In the genomic region with DNA sequence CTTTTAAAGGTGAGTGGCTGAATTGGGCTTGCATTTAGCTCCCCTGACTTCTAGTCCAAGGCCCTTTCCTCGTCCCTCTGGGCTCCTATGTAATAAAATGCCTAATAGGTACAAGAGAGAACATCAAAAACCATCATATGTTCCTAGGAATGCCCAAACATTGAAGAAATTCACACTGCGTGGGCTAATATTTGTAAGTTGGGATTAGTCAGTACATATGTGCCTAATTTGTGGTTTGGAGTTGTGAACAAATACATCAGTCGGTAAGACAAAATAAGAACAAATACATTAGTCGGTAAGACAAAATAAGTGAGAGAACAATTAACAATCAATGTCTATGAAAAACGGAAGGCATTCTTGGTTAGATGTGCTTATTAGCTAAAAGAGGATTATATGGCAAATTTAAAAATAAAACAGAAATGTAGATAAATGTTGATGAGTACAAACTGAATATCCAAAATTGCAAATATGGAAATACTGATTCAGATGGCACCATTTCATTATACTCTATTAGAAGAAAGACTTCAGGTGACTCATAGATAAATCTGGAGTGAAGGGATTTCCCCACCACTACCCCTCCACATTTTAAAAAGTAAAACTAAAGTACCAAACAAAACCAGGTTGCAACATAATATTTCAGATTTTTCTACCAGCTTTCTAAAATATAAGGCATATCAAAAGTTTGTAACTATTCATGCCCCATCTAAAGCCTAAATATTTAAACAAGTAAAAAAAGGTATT, we compare ENCODE assay signal across 23 cellular contexts.
A peak's percentile ranks its signal among the peaks of the same experiment; 100 is the strongest.
DNase-seq lines count a peak whose midpoint lies in the region; ATAC-seq lines count a peak whose summit lies in the region.
"Had no signal": no experiment of that assay in that cellular context is flagged by ENCODE, and none has a peak within 500 bp of the region (broad histone marks: within the 10 kb centered on the region; RNA-seq: fewer than 3 reads in every experiment).

No MANE protein-coding gene starts in this region.

- peaks cover 37% of the 10 kb centered on the region for H3K4me1 Mint-ChIP-seq in activated T-cell treated with anti-CD3 and anti-CD28 coated beads, Interleukin-2, amount 50 U/mL, for 4 hours (ENCODE audit: low read depth)
- peaks cover 49% of the 10 kb centered on the region for H3K4me1 Mint-ChIP-seq in activated T-helper 1 cell treated with anti-CD3 and anti-CD28 coated beads, Interleukin-12 subunit alpha, Interleukin-12 subunit beta, Interleukin-2, Interleukin-4 antibody, amounts not matched to agents 30 ng/mL and 10 ng/mL and 1 ng/mL, durations not matched to agents 14 hours and 24 hours and 36 hours (ENCODE audit: low read depth)
- peaks cover 34% of the 10 kb centered on the region for H3K4me1 Mint-ChIP-seq in stimulated activated effector memory CD8-positive, alpha-beta T cell treated with anti-CD3 and anti-CD28 coated beads, Interleukin-12 subunit alpha, Interleukin-12 subunit beta, amount 100 ng/mL, for 72 hours
- H3K4me1 Mint-ChIP-seq: neural crest cell had no signal

- intact Hi-C loops in activated T-helper 1 cell treated with anti-CD3 and anti-CD28 coated beads, Interleukin-12 subunit alpha, Interleukin-12 subunit beta, Interleukin-2, Interleukin-4 antibody, amounts not matched to agents 30 ng/mL and 10 ng/mL and 1 ng/mL, durations not matched to agents 14 hours and 24 hours and 36 hours (cut with micrococcal nuclease) = loop anchor here (1.0 to 5.0 kb wide), 2 partner anchors 9 to 38 kb away; no protein-coding TSS in a partner anchor

- H3K27ac Mint-ChIP-seq in activated T-helper 1 cell treated with anti-CD3 and anti-CD28 coated beads, Interleukin-12 subunit alpha, Interleukin-12 subunit beta, Interleukin-2, Interleukin-4 antibody, amounts not matched to agents 30 ng/mL and 10 ng/mL and 1 ng/mL, durations not matched to agents 14 hours and 24 hours and 36 hours = peak overlapping the region; percentile 47
- H3K27ac Mint-ChIP-seq in stimulated activated effector memory CD8-positive, alpha-beta T cell treated with anti-CD3 and anti-CD28 coated beads, Interleukin-12 subunit alpha, Interleukin-12 subunit beta, amount 100 ng/mL, for 72 hours = peak overlapping the region; percentile 89
- H3K27ac Mint-ChIP-seq: activated naive CD8-positive, alpha-beta T cell treated with anti-CD3 and anti-CD28 coated beads, Interleukin-2, amount 10 ng/mL, durations not matched to agents 7 days and 5 days; brain had no signal

- peaks cover 2% of the 10 kb centered on the region for H3K36me3 Mint-ChIP-seq in activated T-cell treated with anti-CD3 and anti-CD28 coated beads, Interleukin-2, amount 50 U/mL, for 4 hours (ENCODE audit: insufficient read depth)
- peaks cover 12% of the 10 kb centered on the region for H3K36me3 Mint-ChIP-seq in activated T-helper 1 cell treated with anti-CD3 and anti-CD28 coated beads, Interleukin-12 subunit alpha, Interleukin-12 subunit beta, Interleukin-2, Interleukin-4 antibody, amounts not matched to agents 30 ng/mL and 10 ng/mL and 1 ng/mL, durations not matched to agents 14 hours and 24 hours and 36 hours (ENCODE audit: low read depth)
- peaks cover 24% of the 10 kb centered on the region for H3K36me3 Mint-ChIP-seq in stimulated activated effector memory CD8-positive, alpha-beta T cell treated with anti-CD3 and anti-CD28 coated beads, Interleukin-12 subunit alpha, Interleukin-12 subunit beta, amount 100 ng/mL, for 72 hours

- no peaks in the 10 kb centered on the region for H3K9me3 Mint-ChIP-seq in activated T-cell treated with anti-CD3 and anti-CD28 coated beads, Interleukin-2, amount 50 U/mL, for 4 hours
- peaks cover 4% of the 10 kb centered on the region for H3K9me3 Mint-ChIP-seq in activated T-helper 1 cell treated with anti-CD3 and anti-CD28 coated beads, Interleukin-12 subunit alpha, Interleukin-12 subunit beta, Interleukin-2, Interleukin-4 antibody, amounts not matched to agents 30 ng/mL and 10 ng/mL and 1 ng/mL, durations not matched to agents 14 hours and 24 hours and 36 hours
- no peaks in the 10 kb centered on the region for H3K9me3 Mint-ChIP-seq in stimulated activated effector memory CD8-positive, alpha-beta T cell treated with anti-CD3 and anti-CD28 coated beads, Interleukin-12 subunit alpha, Interleukin-12 subunit beta, amount 100 ng/mL, for 72 hours
- H3K9me3 Mint-ChIP-seq: brain, neural crest cell had no signal

- DNase-seq in activated T-cell treated with anti-CD3 and anti-CD28 coated beads, Interleukin-2, amount 50 U/mL, for 4 hours = no peak
- no peak for DNase-seq in activated T-cell treated with anti-CD3 and anti-CD28 coated beads, Interleukin-2, amount 50 U/mL, for 48 hours
- DNase-seq in activated T-helper 1 cell treated with anti-CD3 and anti-CD28 coated beads, Interleukin-12 subunit alpha, Interleukin-12 subunit beta, Interleukin-2, Interleukin-4 antibody, amounts not matched to agents 30 ng/mL and 10 ng/mL and 1 ng/mL, durations not matched to agents 14 hours and 24 hours and 36 hours (ENCODE audit: low spot score) = no peak
- no peak for DNase-seq in stimulated activated effector memory CD8-positive, alpha-beta T cell treated with anti-CD3 and anti-CD28 coated beads, Interleukin-12 subunit alpha, Interleukin-12 subunit beta, amount 100 ng/mL, for 72 hours (ENCODE audit: low spot score in 2 of 2)
- no peak for DNase-seq in NCI-H2227 (lab: John Stamatoyannopoulos, UW; ENCODE audit: unreplicated experiment)
- DNase-seq: activated CD4-positive, CD25-positive, alpha-beta regulatory T cell treated with anti-CD3 and anti-CD28 coated beads, Interleukin-2, amount 50 U/mL, for 72 hours; activated CD8-positive, alpha-beta memory T cell treated with anti-CD3 and anti-CD28 coated beads, Interleukin-2, amount 50 U/mL, for 4 hours; activated naive CD8-positive, alpha-beta T cell treated with anti-CD3 and anti-CD28 coated beads, Interleukin-2, amount 10 ng/mL, durations not matched to agents 7 days and 5 days; C1 segment of cervical spinal cord; GOT3; islet precursor cell; Kasumi-1; NCI-H1092; NCI-H1930; NCI-H82; substantia nigra; T1000 had no signal

- H3K27me3 Mint-ChIP-seq in activated T-cell treated with anti-CD3 and anti-CD28 coated beads, Interleukin-2, amount 50 U/mL, for 4 hours (ENCODE audit: low read depth) = no peaks in the 10 kb centered on the region
- no peaks in the 10 kb centered on the region for H3K27me3 Mint-ChIP-seq in activated T-helper 1 cell treated with anti-CD3 and anti-CD28 coated beads, Interleukin-12 subunit alpha, Interleukin-12 subunit beta, Interleukin-2, Interleukin-4 antibody, amounts not matched to agents 30 ng/mL and 10 ng/mL and 1 ng/mL, durations not matched to agents 14 hours and 24 hours and 36 hours (ENCODE audit: insufficient read depth)
- H3K27me3 Mint-ChIP-seq: activated naive CD8-positive, alpha-beta T cell treated with anti-CD3 and anti-CD28 coated beads, Interleukin-2, amount 10 ng/mL, durations not matched to agents 7 days and 5 days; brain had no signal

- peak; percentile 48 to 58 for ATAC-seq in activated T-cell treated with anti-CD3 and anti-CD28 coated beads, Interleukin-2, amount 50 U/mL, for 4 hours
- ATAC-seq in GM18868 (IDR thresholded peaks at IDR 0.05; ENCODE audit: unreplicated experiment) = peak; percentile 74
- ATAC-seq in stimulated activated effector memory CD8-positive, alpha-beta T cell treated with anti-CD3 and anti-CD28 coated beads, Interleukin-12 subunit alpha, Interleukin-12 subunit beta, amount 100 ng/mL, for 72 hours = peak; percentile 72
- ATAC-seq in GM21390 (IDR thresholded peaks at IDR 0.05; ENCODE audit: unreplicated experiment) = no peak
- no peak for ATAC-seq in GM18502 (IDR thresholded peaks at IDR 0.05; ENCODE audit: poor library complexity, unreplicated experiment)
- ATAC-seq: sciatic nerve had no signal

- H3K4me3 Mint-ChIP-seq in activated T-cell treated with anti-CD3 and anti-CD28 coated beads, Interleukin-2, amount 50 U/mL, for 4 hours = peak overlapping the region; percentile 55
- H3K4me3 Mint-ChIP-seq in activated T-helper 1 cell treated with anti-CD3 and anti-CD28 coated beads, Interleukin-12 subunit alpha, Interleukin-12 subunit beta, Interleukin-2, Interleukin-4 antibody, amounts not matched to agents 30 ng/mL and 10 ng/mL and 1 ng/mL, durations not matched to agents 14 hours and 24 hours and 36 hours = no peak overlapping the region
- peak overlapping the region; percentile 41 for H3K4me3 Mint-ChIP-seq in stimulated activated effector memory CD8-positive, alpha-beta T cell treated with anti-CD3 and anti-CD28 coated beads, Interleukin-12 subunit alpha, Interleukin-12 subunit beta, amount 100 ng/mL, for 72 hours
- H3K4me3 Mint-ChIP-seq: activated naive CD8-positive, alpha-beta T cell treated with anti-CD3 and anti-CD28 coated beads, Interleukin-2, amount 10 ng/mL, durations not matched to agents 7 days and 5 days; brain; neural crest cell had no signal

Comparison
In these comparisons a context has a peak if more than half of its experiments do, and no peak if none do; other contexts are left out.
1. ATAC-seq: peak in activated T-cell treated with anti-CD3 and anti-CD28 coated beads, Interleukin-2, amount 50 U/mL, for 4 hours (2 of 2), GM18868 (single experiment) and stimulated activated effector memory CD8-positive, alpha-beta T cell treated with anti-CD3 and anti-CD28 coated beads, Interleukin-12 subunit alpha, Interleukin-12 subunit beta, amount 100 ng/mL, for 72 hours (single experiment); none in GM21390 (single experiment) and GM18502 (single experiment).